ENCODE assay signal across 8 cellular contexts in genomic region chr6:11653028-11653583, GRCh38.
A peak's percentile ranks its signal among the peaks of the same experiment; 100 is the strongest.
DNase-seq lines count a peak whose midpoint lies in the region; ATAC-seq and TF ChIP-seq lines count a peak whose summit lies in the region.

No MANE protein-coding gene starts in this region.

- H3K9me3 ChIP-seq in skeletal muscle tissue (ENCODE audit: control insufficient read depth in 3 of 3, low read length in 3 of 3) = peaks cover 0 to 4% (median 0%) of the 10 kb centered on the region in 3 donors

- H3K4me3 ChIP-seq in skeletal muscle tissue (ENCODE audit: low read length in 3 of 3) = no peak overlapping the region

- H3K27me3 ChIP-seq in skeletal muscle tissue (ENCODE audit: control insufficient read depth in 3 of 3, insufficient read depth in 3 of 3, low read length in 3 of 3) = no peaks in the 10 kb centered on the region

- DNase-seq in SIG-M5 treated with dmso at 0.1 percent for 504 hours (lab: John Stamatoyannopoulos, UW; ENCODE audit: unreplicated experiment) = peak; percentile 7
- DNase-seq in SIG-M5 (lab: John Stamatoyannopoulos, UW) = no peak
- no peak for DNase-seq in WTC11 (ENCODE audit: low spot score)
- DNase-seq in epithelial cell of prostate (ENCODE audit: low read depth, low spot score) = peak; percentile 53
- no peak for DNase-seq in NCI-H1436 treated with DMSO at 0.1 percent for 48 hours (lab: John Stamatoyannopoulos, UW)
- no peak for DNase-seq in DMS114 treated with DMSO at 0.1 percent for 48 hours (lab: John Stamatoyannopoulos, UW; ENCODE audit: unreplicated experiment)

- no peak overlapping the region for H3K27ac ChIP-seq in epithelial cell of prostate
- peak overlapping the region; percentile 3 for H3K27ac ChIP-seq in skeletal muscle tissue (ENCODE audit: low read depth, low read length)

- H3K4me1 ChIP-seq in skeletal muscle tissue (ENCODE audit: control insufficient read depth in 3 of 3, insufficient read depth in 3 of 3, low read length in 3 of 3) = peaks cover 0 to 14% (median 7%) of the 10 kb centered on the region in 3 donors

- TF ChIP-seq CTCF in WTC11 (IDR thresholded peaks at IDR 0.05) = no peak

- POLR2A ChIA-PET in WTC11 (lab: Charles Lee) = no interaction called here

- H3K9ac ChIP-seq in skeletal muscle tissue (ENCODE audit: low read depth in 1 of 3, low read length in 3 of 3) = no peak overlapping the region

- H3K36me3 Mint-ChIP-seq in WTC11 = peaks cover 14% of the 10 kb centered on the region

- peaks cover 10% of the 10 kb centered on the region for H3K9me3 Mint-ChIP-seq in WTC11

- H3K27me3 Mint-ChIP-seq in WTC11 (ENCODE audit: low read depth) = no peaks in the 10 kb centered on the region

- no peaks in the 10 kb centered on the region for H3K36me3 ChIP-seq in skeletal muscle tissue (ENCODE audit: control insufficient read depth in 3 of 3, insufficient read depth in 3 of 3, low read length in 3 of 3)

- no peak for ATAC-seq in WTC11
- no peak for ATAC-seq in GM18517 (IDR thresholded peaks at IDR 0.05; ENCODE audit: unreplicated experiment)

- H3K27ac Mint-ChIP-seq in WTC11 = no peak overlapping the region; the same call in 1 of the 2 replicates

- CTCF ChIA-PET in WTC11 (lab: Charles Lee) = interaction anchor here (1.7 kb wide), 1 partner anchor 638 kb away, joined by 7 read pairs; the partner anchor contains the start of gene EDN1

- no peak overlapping the region for H3K4me3 Mint-ChIP-seq in WTC11

- peaks cover 77% of the 10 kb centered on the region for H3K4me1 Mint-ChIP-seq in WTC11

TF ChIP-seq in WTC11, 78 proteins besides CTCF, POLR2A, EP300 and RAD21:
- no peak for TF ChIP-seq NR3C1 (CRISPR knock-in tag; conservative IDR thresholded peaks at IDR 0.05; ENCODE audit: low read depth)
- TF ChIP-seq ZNF416 (CRISPR knock-in tag; IDR thresholded peaks at IDR 0.05) = no peak
- TF ChIP-seq FOXP1 (CRISPR knock-in tag; IDR thresholded peaks at IDR 0.05; ENCODE audit: borderline replicate concordance) = no peak
- 0 out of 2 replicates have a peak, but pooled peaks have one; percentile 41 for TF ChIP-seq ETV6 (CRISPR knock-in tag; IDR thresholded peaks at IDR 0.05)

Comparison
In these comparisons a context has a peak if more than half of its experiments do, and no peak if none do; other contexts are left out.
1. DNase-seq: peak in SIG-M5 treated with dmso at 0.1 percent for 504 hours (single experiment) and epithelial cell of prostate (single experiment); none in SIG-M5 (single experiment), WTC11 (single experiment), NCI-H1436 treated with DMSO at 0.1 percent for 48 hours (single experiment) and DMS114 treated with DMSO at 0.1 percent for 48 hours (single experiment).